In genomic region chr20:56202493-56203077, GRCh38 we compare ENCODE assay signal across 9 cellular contexts. TPM values are rescaled to one million over a fixed set of nuclear protein-coding genes. Genes with fewer than 3 reads are reported as not detected.
DNase-seq lines count a peak whose midpoint lies in the region; ATAC-seq and TF ChIP-seq lines count a peak whose summit lies in the region.
"Had no signal": no experiment of that assay in that cellular context is flagged by ENCODE, and none has a peak within 500 bp of the region (broad histone marks: within the 10 kb centered on the region; RNA-seq: fewer than 3 reads in every experiment).

No MANE protein-coding gene starts in this region.

- POLR2A ChIA-PET in AG04450 (lab: Yijun Ruan, JAX) = no interaction called here

- ATAC-seq in GM23338 (no peak), RWPE2 (ENCODE audit: low read depth) (peak; percentile 82)

- H3K36me3 Mint-ChIP-seq in GM23338 (ENCODE audit: low read depth) = peaks cover 35% of the 10 kb centered on the region
- no peaks in the 10 kb centered on the region for H3K36me3 Mint-ChIP-seq in nephron progenitor cell (ENCODE audit: low read depth)

- H3K9me3 Mint-ChIP-seq in GM23338 = peaks cover 99% of the 10 kb centered on the region
- H3K9me3 Mint-ChIP-seq in nephron progenitor cell = peaks cover 90% of the 10 kb centered on the region

- TF ChIP-seq CTCF in AG04450 (IDR thresholded peaks at IDR 0.05; ENCODE audit: low read depth, low read length) (peak; percentile 21; the same call in 1 of the 2 replicates), GM23338 (conservative IDR thresholded peaks at IDR 0.05; ENCODE audit: low read depth in 2 of 2) (peak; percentile 16 to 24; a peak in 2 of 4 replicates), RWPE2 (IDR thresholded peaks at IDR 0.05; ENCODE audit: poor library complexity, severe bottlenecking) (peak; percentile 99), nephron progenitor cell (IDR thresholded peaks at IDR 0.05) (no peak)

- H3K27ac Mint-ChIP-seq in GM23338 = no peak overlapping the region
- H3K27ac Mint-ChIP-seq in nephron progenitor cell = no peak overlapping the region

- H3K27ac ChIP-seq in AG04450 (ENCODE audit: low read depth, low read length) (no peak overlapping the region), GM23338 (ENCODE audit: low read depth) (no peak overlapping the region), RWPE2 (ENCODE audit: poor library complexity, severe bottlenecking) (no peak overlapping the region)

- no peak for DNase-seq in AG04450 (ENCODE audit: low read depth, low spot score)
- DNase-seq in GM23338 (ENCODE audit: low spot score) = no peak
- DNase-seq in RWPE2 (ENCODE audit: low spot score) = no peak
- DNase-seq in foreskin melanocyte = peak; percentile 15
- DNase-seq in nephron progenitor cell = no peak
- no peak for DNase-seq in retina
- no peak for DNase-seq in cerebellar nuclear complex (lab: John Stamatoyannopoulos, UW)
- DNase-seq in stimulated activated CD4-positive, alpha-beta T cell treated with anti-CD3 and anti-CD28 coated beads, Interleukin-2, amount 100 ng/mL, for 24 hours = no peak
- DNase-seq: NCI-H226 had no signal

- no peaks in the 10 kb centered on the region for H3F3A ChIP-seq in GM23338 (replicated peaks; ENCODE audit: low read depth)

- peaks cover 16% of the 10 kb centered on the region for H3K9me3 ChIP-seq in AG04450 (ENCODE audit: control insufficient read depth, insufficient read depth, low read length)
- no peaks in the 10 kb centered on the region for H3K9me3 ChIP-seq in RWPE2 (ENCODE audit: severe bottlenecking)

- no peaks in the 10 kb centered on the region for H3K9me2 ChIP-seq in GM23338 (ENCODE audit: insufficient read depth)

- H2AFZ ChIP-seq in GM23338 = no peak overlapping the region

- no peaks in the 10 kb centered on the region for H4K20me1 ChIP-seq in GM23338 (replicated peaks; ENCODE audit: insufficient read depth)

- H3K4me3 ChIP-seq in AG04450 (ENCODE audit: low read depth, low read length) (no peak overlapping the region), GM23338 (no peak overlapping the region), RWPE2 (ENCODE audit: severe bottlenecking) (no peak overlapping the region)

- H3K27me3 Mint-ChIP-seq in GM23338 (ENCODE audit: insufficient read depth, low read depth, poor library complexity) (peaks cover 2% of the 10 kb centered on the region), nephron progenitor cell (ENCODE audit: low read depth, poor library complexity) (no peaks in the 10 kb centered on the region)

- H3K36me3 ChIP-seq in GM23338 (ENCODE audit: insufficient read depth) (peaks cover 4% of the 10 kb centered on the region; the same call in 1 of the 2 replicates), RWPE2 (ENCODE audit: low read depth) (no peaks in the 10 kb centered on the region)

- no peak overlapping the region for H3K4me3 Mint-ChIP-seq in GM23338
- H3K4me3 Mint-ChIP-seq in nephron progenitor cell = no peak overlapping the region

- H3K4me1 Mint-ChIP-seq in GM23338 (no peaks in the 10 kb centered on the region), nephron progenitor cell (no peaks in the 10 kb centered on the region)

- CTCF ChIA-PET in AG04450 (lab: Charles Lee) = interaction anchor here (1.3 kb wide), 1 partner anchor 141 kb away, joined by 6 read pairs; no protein-coding TSS in a partner anchor

- H3K27me3 ChIP-seq in AG04450 (ENCODE audit: control insufficient read depth, insufficient read depth, low read length) (no peaks in the 10 kb centered on the region), GM23338 (ENCODE audit: insufficient read depth) (no peaks in the 10 kb centered on the region), RWPE2 (ENCODE audit: insufficient read depth, poor library complexity, severe bottlenecking) (no peaks in the 10 kb centered on the region)

- H3K79me2 ChIP-seq in GM23338 (replicated peaks; ENCODE audit: insufficient read depth) = no peaks in the 10 kb centered on the region

- H3K4me2 ChIP-seq in GM23338 = no peak overlapping the region

- H3K4me1 ChIP-seq in GM23338 (ENCODE audit: insufficient read depth) = no peaks in the 10 kb centered on the region
- H3K4me1 ChIP-seq in RWPE2 (ENCODE audit: insufficient read depth, poor library complexity, severe bottlenecking) = no peaks in the 10 kb centered on the region

TF ChIP-seq in GM23338, 12 proteins besides CTCF, POLR2A, EP300 and RAD21 (continues in another document):
- TF ChIP-seq ZNF114 (CRISPR knock-in tag; IDR thresholded peaks at IDR 0.05) = no peak
- TF ChIP-seq REST (IDR thresholded peaks at IDR 0.05; ENCODE audit: unreplicated experiment) = no peak
- TF ChIP-seq ZNF331 (CRISPR knock-in tag; IDR thresholded peaks at IDR 0.05; ENCODE audit: low read depth) = no peak
- TF ChIP-seq EZH2 (IDR thresholded peaks at IDR 0.05; ENCODE audit: low read depth, unreplicated experiment) = no peak
- TF ChIP-seq JUNB (IDR thresholded peaks at IDR 0.05; ENCODE audit: unreplicated experiment) = no peak
- no peak for TF ChIP-seq ETS1 (IDR thresholded peaks at IDR 0.05)
- no peak for TF ChIP-seq CREB1 (CRISPR knock-in tag; IDR thresholded peaks at IDR 0.05; ENCODE audit: low read depth)

RNA-seq across cellular contexts. Expression of gene MC3R, which starts 45.9 kb away (rescaled TPM):
- polyA plus RNA-seq in AG04450 (2011; rRNA removed) = not detected in 2 replicates
- polyA minus RNA-seq in AG04450 (2011; rRNA and poly(A)+ RNA removed) = 0.61 TPM in 1 of 2 replicates, not detected in the other
- not detected in 2 replicates for total RNA-seq in GM23338 (2014; rRNA removed; shearing (Covaris generic))
- not detected in 2 replicates for polyA plus RNA-seq in GM23338 (2016; fragmentation: Nextera tagmentation; extraction: Ambion mirVana)
